ENCODE assay signal across 8 cellular contexts in genomic region chr9:79574166-79574565, GRCh38. TPM values are rescaled to one million over a fixed set of nuclear protein-coding genes. Genes with fewer than 3 reads are reported as not detected.
DNase-seq lines count a peak whose midpoint lies in the region; TF ChIP-seq lines count a peak whose summit lies in the region.

No MANE protein-coding gene starts in this region.

- peak overlapping the region; percentile 79 for H3K27ac ChIP-seq in neural cell (ENCODE audit: low read length)

- TF ChIP-seq RAD21 in neural cell (conservative IDR thresholded peaks at IDR 0.05): no peak

- H4K20me1 ChIP-seq in neural cell (ENCODE audit: insufficient read depth): no peaks in the 10 kb centered on the region

- no peak overlapping the region for H2AFZ ChIP-seq in neural cell (ENCODE audit: low read depth, low read length)

- H3K79me2 ChIP-seq in neural cell (replicated peaks; ENCODE audit: insufficient read depth, low read length): peaks cover 62% of the 10 kb centered on the region

- H3K4me2 ChIP-seq in neural cell (ENCODE audit: low read length): peak overlapping the region; percentile 93

- DNase-seq in BE2C (no peak), NB4 (ENCODE audit: low read depth) (no peak), epidermal melanocyte (ENCODE audit: insufficient read length, low spot score) (no peak), middle frontal gyrus (ENCODE audit: extremely low spot score, low spot score) (no peak), posterior cingulate gyrus (no peak)
- DNase-seq in activated CD8-positive, alpha-beta memory T cell treated with anti-CD3 and anti-CD28 coated beads, Interleukin-2, amount 50 U/mL, for 4 hours: no peak

- H3K4me3 ChIP-seq in BE2C (ENCODE audit: low read depth, low read length) (peak overlapping the region; percentile 98), NB4 (ENCODE audit: low read depth, low read length) (peak overlapping the region; percentile 77), endocrine pancreas (ENCODE audit: control insufficient read depth, insufficient read depth, low read length) (peak overlapping the region; percentile 91), neural cell (ENCODE audit: low read length) (peak overlapping the region; percentile 81)

- TF ChIP-seq CTCF in BE2C (IDR thresholded peaks at IDR 0.05; ENCODE audit: low read depth, low read length) (no peak), NB4 (IDR thresholded peaks at IDR 0.05; ENCODE audit: low read depth, low read length) (no peak), neural cell (IDR thresholded peaks at IDR 0.05; ENCODE audit: poor library complexity, severe bottlenecking) (peak; percentile 9)

- peaks cover 4% of the 10 kb centered on the region for H3F3A ChIP-seq in neural cell (ENCODE audit: insufficient read depth, low read length, poor library complexity, severe bottlenecking)

- H3K9ac ChIP-seq in endocrine pancreas (ENCODE audit: control insufficient read depth, insufficient read depth, low read length): no peak overlapping the region
- H3K9ac ChIP-seq in neural cell (ENCODE audit: low read length): peak overlapping the region; percentile 83

- intact Hi-C loops in posterior cingulate gyrus (cut with DNase I): loop anchor here (5.0 kb wide), 1 partner anchor 97 kb away; no protein-coding TSS in a partner anchor

- no peak for TF ChIP-seq EP300 in neural cell (conservative IDR thresholded peaks at IDR 0.05; ENCODE audit: poor library complexity, severe bottlenecking)

- no peak for TF ChIP-seq POLR2A in NB4 (IDR thresholded peaks at IDR 0.05; ENCODE audit: extremely low read depth, insufficient read length)

- H3K9me3 ChIP-seq in BE2C (no peaks in the 10 kb centered on the region), endocrine pancreas (ENCODE audit: control insufficient read depth, low read length) (no peaks in the 10 kb centered on the region), neural cell (ENCODE audit: low read length) (no peaks in the 10 kb centered on the region)

- H3K27me3 ChIP-seq in BE2C (peaks cover 7% of the 10 kb centered on the region; the same call in 1 of the 2 replicates), endocrine pancreas (ENCODE audit: control insufficient read depth, insufficient read depth, low read length) (no peaks in the 10 kb centered on the region), neural cell (ENCODE audit: insufficient read depth, low read depth, low read length) (no peaks in the 10 kb centered on the region)

- H3K36me3 ChIP-seq in BE2C: peaks cover 3% of the 10 kb centered on the region
- H3K36me3 ChIP-seq in endocrine pancreas (ENCODE audit: control insufficient read depth, insufficient read depth, low read length): no peaks in the 10 kb centered on the region
- peaks cover 7% of the 10 kb centered on the region for H3K36me3 ChIP-seq in neural cell (ENCODE audit: insufficient read depth, low read length)

- H3K9me2 ChIP-seq in neural cell (ENCODE audit: insufficient read depth, low read length): no peaks in the 10 kb centered on the region

- H3K4me1 ChIP-seq in BE2C (peaks cover 5% of the 10 kb centered on the region; the same call in 1 of the 2 replicates), endocrine pancreas (ENCODE audit: control insufficient read depth, insufficient read depth, low read length) (peaks cover 3% of the 10 kb centered on the region)

TF ChIP-seq in neural cell, 6 proteins besides CTCF, POLR2A, EP300 and RAD21:
- no peak for TF ChIP-seq TAF1 (IDR thresholded peaks at IDR 0.05; ENCODE audit: low read depth)
- no peak for TF ChIP-seq SMC3 (conservative IDR thresholded peaks at IDR 0.05; ENCODE audit: poor library complexity)
- TF ChIP-seq EZH2 (IDR thresholded peaks at IDR 0.05; ENCODE audit: borderline replicate concordance, insufficient read depth, low read length, poor library complexity, severe bottlenecking): no peak
- no peak for TF ChIP-seq POLR2AphosphoS5 (IDR thresholded peaks at IDR 0.05)
- no peak for TF ChIP-seq MXI1 (conservative IDR thresholded peaks at IDR 0.05; ENCODE audit: poor library complexity, severe bottlenecking)

RNA-seq across cellular contexts. Expression of gene TLE4, which starts 2.4 kb away (rescaled TPM):
- polyA plus RNA-seq in BE2C (2012; ENCODE audit: insufficient read depth, insufficient read length, low read depth): 70.2 TPM
- polyA plus RNA-seq in neural cell: 143 and 146 TPM in 2 replicates
- polyA minus RNA-seq in neural cell: 351 and 423 TPM in 2 replicates
